37 cellular contexts compared by ENCODE assay signal in genomic region chr22:23578306-23578705, GRCh38. TPM values are rescaled to one million over a fixed set of nuclear protein-coding genes. Genes with fewer than 3 reads are reported as not detected.
"Had no signal": no experiment of that assay in that cellular context is flagged by ENCODE, and none has a peak within 500 bp of the region (broad histone marks: within the 10 kb centered on the region; RNA-seq: fewer than 3 reads in every experiment).

No MANE protein-coding gene starts in this region.

- H3K4me3 ChIP-seq: esophagus muscularis mucosa, gastroesophageal sphincter, heart left ventricle, hepatocyte, left lung, mucosa of descending colon, prostate gland, right atrium auricular region, smooth muscle cell, stomach, thyroid gland, vagina had no signal

- DNase-seq: dermis blood vessel endothelial cell; effector memory CD4-positive, alpha-beta T cell; foreskin keratinocyte; left cardiac atrium; mesenchymal stem cell; mucosa of descending colon; stimulated activated CD4-positive, alpha-beta T cell treated with anti-CD3 and anti-CD28 coated beads, Interleukin-12 subunit alpha, Interleukin-12 subunit beta, amount 100 ng/mL, for 4 hours; stimulated activated CD4-positive, alpha-beta T cell treated with anti-CD3 and anti-CD28 coated beads, Interleukin-1b, Interleukin-23, amount 100 ng/mL, for 48 hours; stimulated activated CD4-positive, alpha-beta T cell treated with anti-CD3 and anti-CD28 coated beads, Interleukin-4, amount 100 ng/mL, for 1 hour; stimulated activated CD8-positive, alpha-beta memory T cell treated with anti-CD3 and anti-CD28 coated beads, Interleukin-4, amount 100 ng/mL, for 48 hours; stimulated activated naive CD4-positive, alpha-beta T cell; stomach; thyroid gland; trophoblast cell had no signal

- H3K27me3 ChIP-seq: foreskin keratinocyte, heart left ventricle, hepatocyte, left lung, right atrium auricular region, thyroid gland, vagina had no signal

- H3K4me2 ChIP-seq: hepatocyte, smooth muscle cell had no signal

- H3K79me2 ChIP-seq: hepatocyte had no signal

- H3K9me3 ChIP-seq: esophagus muscularis mucosa, gastroesophageal sphincter, heart left ventricle, left lung, mucosa of descending colon, prostate gland, right atrium auricular region, stomach, thyroid gland, vagina had no signal

- H2AFZ ChIP-seq: hepatocyte had no signal

- H3K4me1 ChIP-seq: esophagus muscularis mucosa, foreskin keratinocyte, gastroesophageal sphincter, heart left ventricle, left lung, prostate gland, right atrium auricular region, stomach, thyroid gland, vagina had no signal

- H3K27ac ChIP-seq: esophagus muscularis mucosa, foreskin keratinocyte, gastroesophageal sphincter, heart left ventricle, hepatocyte, left lung, prostate gland, right atrium auricular region, stomach, thyroid gland, vagina had no signal

- ATAC-seq: foreskin keratinocyte; gastroesophageal sphincter; heart left ventricle; left cardiac atrium; left lung; mucosa of descending colon; natural killer cell treated with Interleukin-12 subunit alpha and Interleukin-12 subunit beta and Interleukin-15 and Interleukin-18, amount 100 ng/mL, for 72 hours; sciatic nerve had no signal

- H3K36me3 ChIP-seq: esophagus muscularis mucosa, gastroesophageal sphincter, heart left ventricle, left lung, prostate gland, right atrium auricular region, stomach, thyroid gland, vagina had no signal

RNA-seq across cellular contexts. Expression of gene IGLL1, which starts 1.8 kb away (rescaled TPM):
- total RNA-seq: dermis blood vessel endothelial cell; endothelial cell of umbilical vein; epithelial cell of proximal tubule; esophagus muscularis mucosa; fibroblast of lung; foreskin keratinocyte; gastroesophageal sphincter; heart left ventricle; hepatocyte; kidney epithelial cell; left cardiac atrium; left lung; lower leg skin; lung microvascular endothelial cell; mesothelial cell of epicardium; mucosa of descending colon; natural killer cell treated with Interleukin-12 subunit alpha and Interleukin-12 subunit beta and Interleukin-15 and Interleukin-18, amount 100 ng/mL, for 72 hours; neural crest cell; osteocyte; right atrium auricular region; sciatic nerve; smooth muscle cell; subcutaneous adipose tissue; temporal lobe; thyroid gland; ureter; vagina had no signal
- polyA plus RNA-seq: endothelial cell of umbilical vein, fibroblast of lung, foreskin keratinocyte, heart left ventricle, hepatocyte, smooth muscle cell, stomach had no signal

RNA-seq across cellular contexts. Expression of gene DRICH1, which starts 53.8 kb away (rescaled TPM):
- total RNA-seq: endothelial cell of umbilical vein, epithelial cell of proximal tubule, fibroblast of lung, hepatocyte, kidney epithelial cell, left cardiac atrium, lung microvascular endothelial cell, neural crest cell, right atrium auricular region, smooth muscle cell, vagina had no signal
- polyA plus RNA-seq: fibroblast of lung, hepatocyte, smooth muscle cell had no signal
